9 cellular contexts compared by ENCODE assay signal in the genomic region with DNA sequence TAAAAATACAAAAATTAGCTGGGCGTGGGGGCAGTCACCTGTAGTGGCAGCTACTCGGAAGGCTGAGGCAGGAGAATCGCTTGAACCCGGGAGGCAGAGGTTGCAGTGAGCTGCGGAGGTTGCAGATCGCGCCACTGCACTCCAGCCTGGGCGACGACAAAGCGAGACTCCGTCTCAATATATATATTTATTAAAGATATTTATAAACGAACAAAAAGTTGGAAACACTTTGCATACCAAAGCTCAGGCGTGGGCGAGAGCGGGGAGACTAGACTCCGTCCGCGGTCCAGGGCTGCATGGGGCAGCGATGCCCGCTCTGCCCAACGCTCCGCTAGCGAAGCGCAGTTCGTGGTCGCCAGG. TPM values are rescaled to one million over a fixed set of nuclear protein-coding genes. Genes with fewer than 3 reads are reported as not detected.
A peak's percentile ranks its signal among the peaks of the same experiment; 100 is the strongest.
DNase-seq lines count a peak whose midpoint lies in the region; ATAC-seq, FAIRE-seq and TF ChIP-seq lines count a peak whose summit lies in the region.
"Had no signal": no experiment of that assay in that cellular context is flagged by ENCODE, and none has a peak within 500 bp of the region (broad histone marks: within the 10 kb centered on the region; RNA-seq: fewer than 3 reads in every experiment).

No MANE protein-coding gene starts in this region.

- peak overlapping the region; percentile 35 for H4K5ac ChIP-seq in H1 (ENCODE audit: insufficient read length, low read depth, low read length)

- 0 out of 2 replicates have a peak overlapping the region, but pooled peaks have one; percentile 48 for H2BK20ac ChIP-seq in H1 (ENCODE audit: low read length)

- H2BK120ac ChIP-seq in H1 (replicated peaks; ENCODE audit: low read depth, low read length): no peak overlapping the region

- TF ChIP-seq EP300 in H1 (IDR thresholded peaks at IDR 0.05; ENCODE audit: borderline replicate concordance in 1 of 2, low read depth in 2 of 2, low read length in 2 of 2): no peak

- peaks cover 13% of the 10 kb centered on the region for H3K27me3 Mint-ChIP-seq in nephron (ENCODE audit: low read depth)

- H3K4me3 Mint-ChIP-seq in nephron: peak overlapping the region; percentile 60 to 75 (median 65)

- TF ChIP-seq CTCF in AG04449 (IDR thresholded peaks at IDR 0.05; ENCODE audit: insufficient read depth, low read length, missing control alignments): no peak
- TF ChIP-seq CTCF in H1 (IDR thresholded peaks at IDR 0.05; ENCODE audit: control extremely low read depth in 1 of 3, insufficient read depth in 1 of 3, low read depth in 1 of 3, low read length in 3 of 3): no peak
- no peak for TF ChIP-seq CTCF in nephron (IDR thresholded peaks at IDR 0.05; ENCODE audit: unreplicated experiment in 3 of 3)

- no peak overlapping the region for H3K56ac ChIP-seq in H1 (replicated peaks; ENCODE audit: insufficient read length, low read depth, low read length)

- H3K4ac ChIP-seq in H1 (replicated peaks; ENCODE audit: insufficient read length, low read depth, low read length): no peak overlapping the region

- TF ChIP-seq RAD21 in H1 (IDR thresholded peaks at IDR 0.05 in 1 of 2, conservative IDR thresholded peaks at IDR 0.05 in 1 of 2; ENCODE audit: low read depth in 2 of 2, low read length in 2 of 2): no peak

- peak overlapping the region; percentile 65 for H4K91ac ChIP-seq in H1 (replicated peaks; ENCODE audit: insufficient read length, low read length)

- no peaks in the 10 kb centered on the region for H4K20me1 ChIP-seq in H1 (replicated peaks in 1 of 2; ENCODE audit: control insufficient read depth in 1 of 2, insufficient read depth in 2 of 2, low read length in 2 of 2)

- POLR2A ChIA-PET in AG04449 (lab: Yijun Ruan, JAX): interaction anchor here (0.8 kb wide), 2 partner anchors 82 to 208 kb away, joined by 3 read pairs; no protein-coding TSS in a partner anchor
- POLR2A ChIA-PET in H1 (lab: Charles Lee; ENCODE audit: partially characterized antibody): interaction anchor here (1.0 to 2.3 kb wide), 4 partner anchors 8 to 39 kb away, joined by 3 to 8 read pairs (median 6); a partner anchor contains a TSS

- no peak overlapping the region for H2AK5ac ChIP-seq in H1 (ENCODE audit: low read depth, low read length)

- intact Hi-C loops in sciatic nerve (cut with DNase I): loop anchor here (2.0 kb wide), 1 partner anchor 79 kb away; no protein-coding TSS in a partner anchor

- CTCF ChIA-PET in AG04449 (lab: Yijun Ruan, JAX): interaction anchor here (0.7 to 14.9 kb wide), 31 partner anchors 10 to 314 kb away, joined by 3 to 270 read pairs (median 7); a partner anchor contains a TSS
- CTCF ChIA-PET in H1 (lab: Charles Lee; ENCODE audit: partially characterized antibody): interaction anchor here (0.7 to 13.7 kb wide), 34 partner anchors 8 to 1098 kb away, joined by 3 to 185 read pairs (median 6); a partner anchor contains a TSS

- no peak overlapping the region; the same call in 1 of the 2 replicates for H4K8ac ChIP-seq in H1 (ENCODE audit: extremely low read depth, insufficient read depth, low read length)

- H3K9ac ChIP-seq in HUES48 (ENCODE audit: low read depth, low read length) (no peak overlapping the region), H1 (replicated peaks in 1 of 4; ENCODE audit: extremely low read depth in 1 of 4, low read depth in 3 of 4, low read length in 3 of 4) (peak overlapping the region in 1 of 4 experiments; percentile 29; a peak in 1 of 7 replicates)

- no peak overlapping the region; the same call in 1 of the 2 replicates for H2AFZ ChIP-seq in H1 (ENCODE audit: low read length)

- H3K27me3 ChIP-seq in HUES48 (ENCODE audit: control insufficient read depth, insufficient read depth, low read length) (peaks cover 14% of the 10 kb centered on the region), H1 (replicated peaks in 1 of 4; ENCODE audit: control insufficient read depth in 3 of 4, extremely low read depth in 1 of 4, insufficient read depth in 3 of 4, low read length in 3 of 4) (peaks cover 0 to 12% (median 7%) of the 10 kb centered on the region in 4 experiments; a peak in 5 of 7 replicates)

- DNase-seq in AG04449 (ENCODE audit: low read depth, low spot score) (no peak), H1 (ENCODE audit: low read depth in 1 of 2, low spot score in 2 of 2) (no peak), sciatic nerve (ENCODE audit: low spot score) (no peak), NCI-H526 (lab: John Stamatoyannopoulos, UW) (no peak)

- H3K23ac ChIP-seq in H1 (ENCODE audit: insufficient read length): no peak overlapping the region

- H2BK12ac ChIP-seq in H1 (ENCODE audit: low read depth, low read length): no peak overlapping the region

- H3K18ac ChIP-seq in H1 (ENCODE audit: extremely low read depth, low read length): peak overlapping the region; percentile 48; the same call in 1 of the 2 replicates

- H3K27ac ChIP-seq in HUES48 (ENCODE audit: low read depth, low read length) (no peak overlapping the region), H1 (ENCODE audit: low read depth, low read length) (no peak overlapping the region)

- H3K79me1 ChIP-seq in H1 (ENCODE audit: low read depth, low read length): no peaks in the 10 kb centered on the region

- no peaks in the 10 kb centered on the region for H3K9me3 Mint-ChIP-seq in nephron

- H3K27ac Mint-ChIP-seq in nephron: no peak overlapping the region

- H3K9me3 ChIP-seq in HUES48 (ENCODE audit: control insufficient read depth, insufficient read depth, low read length): no peaks in the 10 kb centered on the region
- H3K9me3 ChIP-seq in H1 (ENCODE audit: insufficient read depth in 2 of 2, low read depth in 1 of 2, low read length in 1 of 2): no peaks in the 10 kb centered on the region

- peaks cover 22% of the 10 kb centered on the region for H3K4me1 Mint-ChIP-seq in nephron

- H3K4me1 ChIP-seq in HUES48 (ENCODE audit: control insufficient read depth, insufficient read depth, low read length) (peaks cover 2% of the 10 kb centered on the region), H1 (replicated peaks in 1 of 4; ENCODE audit: control insufficient read depth in 3 of 4, insufficient read depth in 4 of 4, low read length in 3 of 4) (peaks cover 0 to 10% (median under 1%) of the 10 kb centered on the region in 4 experiments; a peak in 5 of 7 replicates)

- no peak overlapping the region for H3K14ac ChIP-seq in H1 (ENCODE audit: insufficient read length)

- TF ChIP-seq POLR2A in H1 (IDR thresholded peaks at IDR 0.05; ENCODE audit: control extremely low read depth in 1 of 2, low read depth in 2 of 2, low read length in 2 of 2): no peak

- no peak for FAIRE-seq in H1 (lab: Jason Lieb, UNC)
- FAIRE-seq: keratinocyte had no signal

- H3K4me2 ChIP-seq in H1 (ENCODE audit: insufficient read depth in 1 of 2, low read depth in 2 of 2, low read length in 2 of 2): peak overlapping the region; percentile 62 to 95

- no peaks in the 10 kb centered on the region for H3K79me2 ChIP-seq in H1 (ENCODE audit: control insufficient read depth in 1 of 2, insufficient read depth in 2 of 2, low read length in 2 of 2)

- no peak for ATAC-seq in sciatic nerve
- ATAC-seq in HG03520 (IDR thresholded peaks at IDR 0.05; ENCODE audit: unreplicated experiment): no peak
- no peak for ATAC-seq in GM19023 (IDR thresholded peaks at IDR 0.05; ENCODE audit: unreplicated experiment)

- 54% methylated on average over 26 of the region's 26 CpGs; no CpG with 5 or more reads in 1 of the 2 experiments for WGBS in H1 (ENCODE audit: extremely low coverage in 1 of 2, insufficient coverage in 1 of 2, insufficient read length in 1 of 2, insufficient replicate concordance in 2 of 2, low coverage in 1 of 2, low lambda C conversion rate in 2 of 2, missing lambda C conversion rate in 1 of 2), 2 experiments

- H3K36me3 ChIP-seq in HUES48 (ENCODE audit: control insufficient read depth, insufficient read depth, low read length) (no peaks in the 10 kb centered on the region), H1 (ENCODE audit: control insufficient read depth in 2 of 4, insufficient read depth in 4 of 4, low read length in 3 of 4) (no peaks in the 10 kb centered on the region)

- H3K4me3 ChIP-seq in AG04449 (ENCODE audit: low read depth, low read length) (peak overlapping the region; percentile 54), HUES48 (ENCODE audit: low read depth, low read length) (peak overlapping the region; percentile 51), H1 (ENCODE audit: extremely low read depth in 1 of 4, insufficient read depth in 2 of 4, low read depth in 3 of 4, low read length in 4 of 4) (peak overlapping the region; percentile 20 to 62 (median 44))

- peak overlapping the region; percentile 72; the same call in 1 of the 2 replicates for H2BK15ac ChIP-seq in H1 (ENCODE audit: low read length)

- 0 out of 2 replicates have a peak overlapping the region, but pooled peaks have one; percentile 30 for H2BK5ac ChIP-seq in H1 (ENCODE audit: low read depth, low read length)

- H3K36me3 Mint-ChIP-seq in nephron (ENCODE audit: low read depth): no peaks in the 10 kb centered on the region

- H3K23me2 ChIP-seq in H1 (ENCODE audit: low read depth, low read length): no peaks in the 10 kb centered on the region; the same call in 1 of the 2 replicates

TF ChIP-seq in H1, 55 proteins besides CTCF, POLR2A, EP300 and RAD21 (continues in another document):
- no peak for TF ChIP-seq CREB1 (IDR thresholded peaks at IDR 0.05)

RNA-seq across cellular contexts. Expression of a gene that starts 7.9 kb away (rescaled TPM):
- 1.0 and 1.6 TPM in 2 replicates for total RNA-seq in H1 (2021; fragmentation: NEBNext Ultra II Directional; extraction: Animal tissue kit (Norgen Biotek cat#: 25700))
- polyA plus RNA-seq in H1 (2011; rRNA removed): 0.98 and 1.3 TPM in 2 replicates
- polyA plus RNA-seq in H1 (2011; cell fraction: cytosol; rRNA removed): 0.81 TPM
- 4.0 TPM for polyA plus RNA-seq in H1 (2011; cell fraction: nucleus; rRNA removed)
- polyA plus RNA-seq in H1 (2012, experiment 1 of 2): 0.43 to 1.7 TPM (median 1.5 TPM) in 4 replicates
- 0.07 TPM for polyA plus RNA-seq in H1 (2012, experiment 2 of 2)
- 0.57 TPM for polyA plus RNA-seq in H1 (2013, experiment 1 of 2)
- 0.42 TPM for polyA plus RNA-seq in H1 (2013, experiment 2 of 2)
- polyA minus RNA-seq in H1 (2011; rRNA and poly(A)+ RNA removed): 0.80 and 2.0 TPM in 2 replicates
- not detected for polyA minus RNA-seq in H1 (2011; cell fraction: cytosol; rRNA and poly(A)+ RNA removed)
- 2.5 TPM for polyA minus RNA-seq in H1 (2011; cell fraction: nucleus; rRNA and poly(A)+ RNA removed)
- 3.9 TPM for total RNA-seq in sciatic nerve
- polyA plus RNA-seq: keratinocyte had no signal

RNA-seq across cellular contexts. Expression of a gene that starts 38.0 kb away (rescaled TPM):
- 14.9 and 15.8 TPM in 2 replicates for total RNA-seq in H1 (2021; fragmentation: NEBNext Ultra II Directional; extraction: Animal tissue kit (Norgen Biotek cat#: 25700))
- polyA plus RNA-seq in H1 (2011; rRNA removed): 12.7 and 22.1 TPM in 2 replicates
- 16.7 TPM for polyA plus RNA-seq in H1 (2011; cell fraction: cytosol; rRNA removed)
- polyA plus RNA-seq in H1 (2011; cell fraction: nucleus; rRNA removed): 81.5 TPM
- 7.7 to 11.9 TPM (median 10.0 TPM) in 4 replicates for polyA plus RNA-seq in H1 (2012, experiment 1 of 2)
- polyA plus RNA-seq in H1 (2012, experiment 2 of 2): 5.0 TPM
- 7.4 TPM for polyA plus RNA-seq in H1 (2013, experiment 1 of 2)
- polyA plus RNA-seq in H1 (2013, experiment 2 of 2): 7.4 TPM
- 12.4 and 18.2 TPM in 2 replicates for polyA minus RNA-seq in H1 (2011; rRNA and poly(A)+ RNA removed)
- polyA minus RNA-seq in H1 (2011; cell fraction: cytosol; rRNA and poly(A)+ RNA removed): 10.6 TPM
- polyA minus RNA-seq in H1 (2011; cell fraction: nucleus; rRNA and poly(A)+ RNA removed): 30.4 TPM
- total RNA-seq in sciatic nerve: 101 TPM
- polyA plus RNA-seq: keratinocyte had no signal
